Comparison of ENCODE assay signal across 1 cellular context in genomic region chr6:28543671-28544131, GRCh38.
TF ChIP-seq lines count a peak whose summit lies in the region.

No MANE protein-coding gene starts in this region.

TF ChIP-seq in HepG2, 621 proteins besides CTCF, POLR2A, EP300 and RAD21 (continued from another document):
- TF ChIP-seq ZNF687 (CRISPR knock-in tag; IDR thresholded peaks at IDR 0.05): peak; percentile 39; the same call in 1 of the 2 replicates
- TF ChIP-seq ZMYM4 (CRISPR knock-in tag; IDR thresholded peaks at IDR 0.05): no peak
- no peak for TF ChIP-seq ZEB1 (IDR thresholded peaks at IDR 0.05; ENCODE audit: insufficient replicate concordance, low read depth)
- 0 out of 2 replicates have a peak, but pooled peaks have one; percentile 14 for TF ChIP-seq ZBTB33 (CRISPR knock-in tag; IDR thresholded peaks at IDR 0.05)
- TF ChIP-seq ZBTB4 (CRISPR knock-in tag; IDR thresholded peaks at IDR 0.05; ENCODE audit: borderline replicate concordance): 0 out of 2 replicates have a peak, but pooled peaks have one; percentile 66
- no peak for TF ChIP-seq AHR (CRISPR knock-in tag; IDR thresholded peaks at IDR 0.05)
